Comparison of ENCODE assay signal across 8 cellular contexts in the genomic region with DNA sequence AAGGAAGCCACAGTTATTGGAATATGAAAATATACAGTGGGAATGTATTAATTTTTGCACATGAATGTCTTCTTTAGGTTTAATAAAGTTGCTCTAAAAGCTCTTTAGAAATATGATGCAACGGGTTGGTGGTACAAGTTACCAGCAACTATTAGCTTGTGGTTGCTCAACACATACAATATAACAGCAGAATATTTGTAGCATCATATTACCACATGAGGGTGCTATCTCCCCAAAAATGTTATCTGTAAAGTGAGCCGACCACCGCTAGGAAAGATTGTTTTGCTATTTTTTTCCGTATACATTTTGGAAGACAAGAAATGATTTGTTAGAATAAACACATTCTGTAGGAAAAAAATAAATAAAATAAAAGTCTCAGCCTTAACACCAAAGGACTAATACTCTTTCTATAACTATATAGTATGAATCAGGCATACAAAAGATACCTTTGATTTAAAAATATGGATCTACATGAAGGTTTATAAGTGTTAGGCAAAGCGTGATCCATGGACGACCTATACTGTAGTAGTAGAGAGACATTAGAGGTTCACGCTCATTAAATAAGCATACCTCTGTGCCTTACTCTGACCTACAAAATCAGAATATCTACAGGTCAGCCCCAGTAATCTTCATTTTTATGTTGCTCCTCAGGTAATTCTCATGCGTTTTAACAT.
DNase-seq lines count a peak whose midpoint lies in the region; ATAC-seq and TF ChIP-seq lines count a peak whose summit lies in the region.

No MANE protein-coding gene starts in this region.

- no peaks in the 10 kb centered on the region for H3K36me3 ChIP-seq in ACC112 (ENCODE audit: insufficient read depth, low read length)

- H3K27me3 ChIP-seq in ACC112 (ENCODE audit: insufficient read depth, low read length) = no peaks in the 10 kb centered on the region

- H3K36me3 Mint-ChIP-seq in nephron (ENCODE audit: low read depth) = no peaks in the 10 kb centered on the region

- H3K4me1 ChIP-seq in ACC112 (ENCODE audit: control insufficient read depth, insufficient read depth, low read length, unreplicated experiment) = peaks cover 17% of the 10 kb centered on the region

- no peaks in the 10 kb centered on the region for H3K27me3 Mint-ChIP-seq in nephron (ENCODE audit: low read depth)

- no peak overlapping the region for H3K27ac Mint-ChIP-seq in nephron

- H3K27ac ChIP-seq in ACC112 (ENCODE audit: low read depth, low read length) = no peak overlapping the region

- H2AFZ ChIP-seq in ACC112 (ENCODE audit: low read length, unreplicated experiment) = peak overlapping the region; percentile 44

- no peaks in the 10 kb centered on the region for H3K79me2 ChIP-seq in ACC112 (ENCODE audit: control insufficient read depth, insufficient read depth, low read length, unreplicated experiment)

- ATAC-seq in GM18502 (IDR thresholded peaks at IDR 0.05; ENCODE audit: poor library complexity, unreplicated experiment) (peak; percentile 86), HG03520 (IDR thresholded peaks at IDR 0.05; ENCODE audit: unreplicated experiment) (peak; percentile 74)

- H3K4me1 Mint-ChIP-seq in nephron = peaks cover 7% of the 10 kb centered on the region

- H3K4me3 Mint-ChIP-seq in nephron = no peak overlapping the region

- DNase-seq in NCI-H82 treated with DMSO at 0.1 percent for 48 hours (lab: John Stamatoyannopoulos, UW; ENCODE audit: unreplicated experiment) (peak; percentile 25), dermis blood vessel endothelial cell (peak; percentile 75), GM19240 (ENCODE audit: insufficient read length, low spot score) (no peak)
- no peak for DNase-seq in effector CD4-positive, alpha-beta T cell

- TF ChIP-seq CTCF in nephron (IDR thresholded peaks at IDR 0.05; ENCODE audit: unreplicated experiment in 3 of 3) = peak; percentile 63 to 81 (median 72)

- no peak overlapping the region for H3K4me3 ChIP-seq in ACC112 (ENCODE audit: low read depth, low read length)

- H3K9me3 Mint-ChIP-seq in nephron = no peaks in the 10 kb centered on the region

Comparison
In these comparisons a context has a peak if more than half of its experiments do, and no peak if none do; other contexts are left out.
1. DNase-seq: peak in NCI-H82 treated with DMSO at 0.1 percent for 48 hours (single experiment) and dermis blood vessel endothelial cell (single experiment); none in GM19240 (single experiment) and effector CD4-positive, alpha-beta T cell (single experiment).